In genomic region chr12:29283969-29284368, GRCh38 we compare ENCODE assay signal across 15 cellular contexts.
DNase-seq lines count a peak whose midpoint lies in the region; ATAC-seq and TF ChIP-seq lines count a peak whose summit lies in the region.
"Had no signal": no experiment of that assay in that cellular context is flagged by ENCODE, and none has a peak within 500 bp of the region (broad histone marks: within the 10 kb centered on the region; RNA-seq: fewer than 3 reads in every experiment).

No MANE protein-coding gene starts in this region.

- CTCF ChIA-PET in AG04449 (lab: Yijun Ruan, JAX), result no interaction called here

- TF ChIP-seq CTCF in AG04449 (IDR thresholded peaks at IDR 0.05; ENCODE audit: insufficient read depth, low read length, missing control alignments) (no peak), fibroblast of lung (conservative IDR thresholded peaks at IDR 0.05 in 1 of 2, IDR thresholded peaks at IDR 0.05 in 1 of 2; ENCODE audit: low read depth in 1 of 2, low read length in 2 of 2) (no peak), nephron (IDR thresholded peaks at IDR 0.05; ENCODE audit: unreplicated experiment in 3 of 3) (no peak)

- H3K4me2 ChIP-seq in fibroblast of lung (ENCODE audit: extremely low read depth, insufficient read depth, low read length), result no peak overlapping the region
- H3K4me2 ChIP-seq: BLaER1 treated with 17β-estradiol and CSF1 and Interleukin-3, amounts not matched to agents 10 nM and 100 nM; PC-9 had no signal

- H3K9ac ChIP-seq in adipocyte (ENCODE audit: low read length) (no peak overlapping the region), fibroblast of lung (ENCODE audit: insufficient read depth, low read length) (no peak overlapping the region)
- H3K9ac ChIP-seq: BLaER1 treated with 17β-estradiol and CSF1 and Interleukin-3, amounts not matched to agents 10 nM and 100 nM had no signal

- H3K4me1 Mint-ChIP-seq in nephron, result peaks cover 37% of the 10 kb centered on the region

- ATAC-seq in GM21381 (IDR thresholded peaks at IDR 0.05; ENCODE audit: unreplicated experiment), result no peak

- H3K27me3 ChIP-seq in adipocyte (replicated peaks; ENCODE audit: control insufficient read depth, insufficient read depth, low read length) (no peaks in the 10 kb centered on the region), fibroblast of lung (ENCODE audit: control insufficient read depth, insufficient read depth, low read length) (no peaks in the 10 kb centered on the region)
- H3K27me3 ChIP-seq: BLaER1 treated with 17β-estradiol and CSF1 and Interleukin-3, amounts not matched to agents 10 nM and 100 nM had no signal

- no peak overlapping the region for H2AFZ ChIP-seq in fibroblast of lung (ENCODE audit: low read length)
- H2AFZ ChIP-seq: PC-9 had no signal

- no peaks in the 10 kb centered on the region for H3K36me3 ChIP-seq in adipocyte (ENCODE audit: control insufficient read depth, insufficient read depth, low read length, severe bottlenecking)
- no peaks in the 10 kb centered on the region for H3K36me3 ChIP-seq in fibroblast of lung (ENCODE audit: control insufficient read depth, insufficient read depth, low read length)

- H3K27ac Mint-ChIP-seq in nephron, result peak overlapping the region in 2 of 3 experiments; percentile 29 to 48

- no peaks in the 10 kb centered on the region for H4K20me1 ChIP-seq in fibroblast of lung (ENCODE audit: control insufficient read depth, extremely low read depth, insufficient read depth, low read length)
- H4K20me1 ChIP-seq: BLaER1 treated with 17β-estradiol and CSF1 and Interleukin-3, amounts not matched to agents 10 nM and 100 nM had no signal

- H3K4me1 ChIP-seq in adipocyte (ENCODE audit: control insufficient read depth, insufficient read depth, low read length), result peaks cover 30% of the 10 kb centered on the region
- H3K4me1 ChIP-seq in fibroblast of lung (ENCODE audit: control insufficient read depth, extremely low read depth, insufficient read depth, low read length), result no peaks in the 10 kb centered on the region

- DNase-seq in AG04449 (ENCODE audit: low read depth, low spot score) (peak; percentile 16), adipocyte (ENCODE audit: low read depth) (peak; percentile 4), fibroblast of lung (ENCODE audit: low read depth in 2 of 2) (peak; percentile 9 to 59), COLO829 (ENCODE audit: low spot score) (no peak), SW480 (ENCODE audit: low spot score) (no peak)
- DNase-seq in stimulated activated CD4-positive, alpha-beta T cell treated with anti-CD3 and anti-CD28 coated beads, Interleukin-4, amount 100 ng/mL, for 4 hours, result no peak
- DNase-seq: 8988T, DMS153, NCI-H345, NCI-H748 treated with DMSO at 0.1 percent for 48 hours, PC-9 had no signal

- POLR2A ChIA-PET in AG04449 (lab: Yijun Ruan, JAX), result no interaction called here

- peaks cover 6% of the 10 kb centered on the region for H3K36me3 Mint-ChIP-seq in nephron (ENCODE audit: low read depth)

- H3K27ac ChIP-seq in fibroblast of lung (ENCODE audit: insufficient read depth, low read length), result no peak overlapping the region
- H3K27ac ChIP-seq: PC-9, SK-N-MC had no signal

- H3K9me3 ChIP-seq in adipocyte (ENCODE audit: control insufficient read depth, low read length) (peaks cover 1% of the 10 kb centered on the region), fibroblast of lung (ENCODE audit: control insufficient read depth, insufficient read depth, low read depth, low read length) (no peaks in the 10 kb centered on the region)

- H3K27me3 Mint-ChIP-seq in nephron (ENCODE audit: low read depth), result no peaks in the 10 kb centered on the region

- no peak overlapping the region for H3K4me3 ChIP-seq in AG04449 (ENCODE audit: low read depth, low read length)
- H3K4me3 ChIP-seq in adipocyte (ENCODE audit: low read length), result no peak overlapping the region
- H3K4me3 ChIP-seq in fibroblast of lung (replicated peaks in 1 of 4; ENCODE audit: control extremely low read depth in 1 of 4, insufficient read depth in 1 of 4, low read depth in 3 of 4, low read length in 4 of 4), result no peak overlapping the region
- H3K4me3 ChIP-seq: BLaER1 treated with 17β-estradiol and CSF1 and Interleukin-3, amounts not matched to agents 10 nM and 100 nM; PC-9; SK-N-MC had no signal

- peaks cover 4% of the 10 kb centered on the region for H3K9me3 Mint-ChIP-seq in nephron

- H3K79me2 ChIP-seq in fibroblast of lung (ENCODE audit: control insufficient read depth, insufficient read depth, low read length), result no peaks in the 10 kb centered on the region

- no peak overlapping the region for H3K4me3 Mint-ChIP-seq in nephron

Comparison
In these comparisons a context has a peak if more than half of its experiments do, and no peak if none do; other contexts are left out.
1. DNase-seq: peak in AG04449 (single experiment), adipocyte (single experiment) and fibroblast of lung (2 of 2); none in stimulated activated CD4-positive, alpha-beta T cell treated with anti-CD3 and anti-CD28 coated beads, Interleukin-4, amount 100 ng/mL, for 4 hours (0 of 2), COLO829 (single experiment) and SW480 (single experiment).